Comparison of ENCODE assay signal across 11 cellular contexts in genomic region chr5:150021491-150022162, GRCh38. TPM values are rescaled to one million over a fixed set of nuclear protein-coding genes. Genes with fewer than 3 reads are reported as not detected.
A peak's percentile ranks its signal among the peaks of the same experiment; 100 is the strongest.
DNase-seq lines count a peak whose midpoint lies in the region; TF ChIP-seq lines count a peak whose summit lies in the region.
"Had no signal": no experiment of that assay in that cellular context is flagged by ENCODE, and none has a peak within 500 bp of the region (broad histone marks: within the 10 kb centered on the region; RNA-seq: fewer than 3 reads in every experiment).

No MANE protein-coding gene starts in this region.

- no peak for TF ChIP-seq POLR2A in stomach (IDR thresholded peaks at IDR 0.05)

- H3K27me3 Mint-ChIP-seq in T-helper 1 cell treated with Interleukin-12 subunit alpha and Interleukin-12 subunit beta and Interleukin-4 antibody, amounts not matched to agents 30 μg/mL and 1 μg/mL, for 36 hours (ENCODE audit: low read depth): no peaks in the 10 kb centered on the region

- WGBS in stomach, 5 donors: 75 to 84% (median 78%) methylated on average over 13 of the region's 13 CpGs

- peak overlapping the region; percentile 52 for H3K27ac Mint-ChIP-seq in T-helper 1 cell treated with Interleukin-12 subunit alpha and Interleukin-12 subunit beta and Interleukin-4 antibody, amounts not matched to agents 30 μg/mL and 1 μg/mL, for 36 hours

- in situ Hi-C loops in astrocyte of the cerebellum (cut with HindIII; ENCODE audit: low sequenced_read_pairs): no loop called here

- no peak overlapping the region for H3K4me3 Mint-ChIP-seq in T-helper 1 cell treated with Interleukin-12 subunit alpha and Interleukin-12 subunit beta and Interleukin-4 antibody, amounts not matched to agents 30 μg/mL and 1 μg/mL, for 36 hours

- peaks cover 0 to 44% (median 25%) of the 10 kb centered on the region in 4 donors for H3K4me1 ChIP-seq in stomach

- peaks cover 22 to 93% (median 91%) of the 10 kb centered on the region in 4 donors for H3K36me3 ChIP-seq in stomach

- H3K9me3 ChIP-seq in iPS-18c (ENCODE audit: control insufficient read depth, insufficient read depth, low read length) (no peaks in the 10 kb centered on the region), stomach (no peaks in the 10 kb centered on the region)

- no peak for TF ChIP-seq EP300 in stomach (IDR thresholded peaks at IDR 0.05)

- H3K36me3 Mint-ChIP-seq in T-helper 1 cell treated with Interleukin-12 subunit alpha and Interleukin-12 subunit beta and Interleukin-4 antibody, amounts not matched to agents 30 μg/mL and 1 μg/mL, for 36 hours (ENCODE audit: low read depth): peaks cover 55% of the 10 kb centered on the region

- DNase-seq in T-helper 1 cell: no peak
- DNase-seq in astrocyte of the cerebellum (ENCODE audit: low read depth): peak; percentile 82
- no peak for DNase-seq in stomach
- DNase-seq in activated effector memory CD4-positive, alpha-beta T cell treated with Interleukin-2 at 50 U/mL for 16 hours: no peak
- DNase-seq in activated CD8-positive, alpha-beta memory T cell treated with anti-CD3 and anti-CD28 coated beads, Interleukin-2, amount 50 U/mL, for 4 hours: no peak
- DNase-seq in stimulated activated CD4-positive, alpha-beta T cell treated with anti-CD3 and anti-CD28 coated beads, Interleukin-2, amount 100 ng/mL, for 24 hours: no peak
- DNase-seq: activated CD4-positive, CD25-positive, alpha-beta regulatory T cell; NCI-H2171 treated with DMSO at 0.1 percent for 48 hours had no signal

- no peaks in the 10 kb centered on the region for H3K27me3 ChIP-seq in stomach

- peak overlapping the region in 4 of 5 donors; percentile 32 to 67 (median 63) for H3K27ac ChIP-seq in stomach
- H3K27ac ChIP-seq: 22Rv1 had no signal

- no peaks in the 10 kb centered on the region for H3K9me3 Mint-ChIP-seq in T-helper 1 cell treated with Interleukin-12 subunit alpha and Interleukin-12 subunit beta and Interleukin-4 antibody, amounts not matched to agents 30 μg/mL and 1 μg/mL, for 36 hours

- intact Hi-C loops in stomach (cut with DNase I; ENCODE audit: low total_unique reads): no loop called here

- peaks cover 18% of the 10 kb centered on the region for H3K4me1 Mint-ChIP-seq in T-helper 1 cell treated with Interleukin-12 subunit alpha and Interleukin-12 subunit beta and Interleukin-4 antibody, amounts not matched to agents 30 μg/mL and 1 μg/mL, for 36 hours (ENCODE audit: low read depth)

- H3K4me3 ChIP-seq in astrocyte of the cerebellum (ENCODE audit: low read depth, low read length): peak overlapping the region; percentile 2
- peak overlapping the region; percentile 5; the same call in 1 of the 2 replicates for H3K4me3 ChIP-seq in iPS-18c (ENCODE audit: insufficient read depth, low read depth, low read length)
- no peak overlapping the region for H3K4me3 ChIP-seq in stomach

- TF ChIP-seq CTCF in astrocyte of the cerebellum (IDR thresholded peaks at IDR 0.05; ENCODE audit: low read depth, low read length, missing control alignments): no peak
- no peak for TF ChIP-seq CTCF in stomach (IDR thresholded peaks at IDR 0.05)

RNA-seq across cellular contexts. Expression of gene HMGXB3, which starts 21.1 kb away (rescaled TPM):
- total RNA-seq in stomach: 10 to 100 TPM; 17.5 to 90.6 (median 52.0) TPM
- polyA plus RNA-seq in stomach: 10 to 100 TPM in 1 of 3 donors, 1 to 10 TPM in 2; 7.9 to 15.3 (median 10.0) TPM

RNA-seq across cellular contexts. Expression of gene TIGD6, which starts 21.2 kb away (rescaled TPM):
- 1 to 10 TPM in 2 of 5 donors, under 1 TPM in 2, not detected in 1; under 0.01 to 3.3 (median 1.6) TPM for total RNA-seq in stomach
- 1 to 10 TPM; 1.8 to 2.9 (median 2.9) TPM for polyA plus RNA-seq in stomach

Comparison
In these comparisons a context has a peak if more than half of its experiments do, and no peak if none do; other contexts are left out.
1. H3K4me3 ChIP-seq: peak in astrocyte of the cerebellum (single experiment) and iPS-18c (single experiment); none in stomach (0 of 4).